Comparison of ENCODE assay signal across 2 cellular contexts in genomic region chr19:45046355-45046754, GRCh38.
TF ChIP-seq lines count a peak whose summit lies in the region.

No MANE protein-coding gene starts in this region.

TF ChIP-seq in GM12891, 5 proteins besides CTCF, POLR2A, EP300 and RAD21:
- TF ChIP-seq TAF1 (IDR thresholded peaks at IDR 0.05; ENCODE audit: low read depth, low read length) (no peak), POU2F2 (IDR thresholded peaks at IDR 0.05; ENCODE audit: low read depth, low read length) (no peak), SPI1 (IDR thresholded peaks at IDR 0.05; ENCODE audit: low read depth, low read length) (no peak), POLR2AphosphoS5 (IDR thresholded peaks at IDR 0.05; ENCODE audit: low read depth, low read length) (no peak), PAX5 (IDR thresholded peaks at IDR 0.05; ENCODE audit: insufficient read depth, low read length, severe bottlenecking) (no peak)
TF ChIP-seq in GM12891: peak in this region for 0.

TF ChIP-seq in SK-N-SH, 30 proteins besides CTCF, POLR2A, EP300 and RAD21:
- no peak for TF ChIP-seq EZH2phosphoT487 (IDR thresholded peaks at IDR 0.05; ENCODE audit: borderline replicate concordance, low read depth)
- no peak for TF ChIP-seq JUND (IDR thresholded peaks at IDR 0.05)
- no peak for TF ChIP-seq FOSL2 (IDR thresholded peaks at IDR 0.05; ENCODE audit: borderline replicate concordance, low read depth)
- TF ChIP-seq MEF2A (IDR thresholded peaks at IDR 0.05; ENCODE audit: borderline replicate concordance, low read depth): no peak
- TF ChIP-seq MXI1 (IDR thresholded peaks at IDR 0.05; ENCODE audit: low read depth, low read length): no peak
- TF ChIP-seq FOXM1 (IDR thresholded peaks at IDR 0.05; ENCODE audit: low read depth): no peak
